In the genomic region with DNA sequence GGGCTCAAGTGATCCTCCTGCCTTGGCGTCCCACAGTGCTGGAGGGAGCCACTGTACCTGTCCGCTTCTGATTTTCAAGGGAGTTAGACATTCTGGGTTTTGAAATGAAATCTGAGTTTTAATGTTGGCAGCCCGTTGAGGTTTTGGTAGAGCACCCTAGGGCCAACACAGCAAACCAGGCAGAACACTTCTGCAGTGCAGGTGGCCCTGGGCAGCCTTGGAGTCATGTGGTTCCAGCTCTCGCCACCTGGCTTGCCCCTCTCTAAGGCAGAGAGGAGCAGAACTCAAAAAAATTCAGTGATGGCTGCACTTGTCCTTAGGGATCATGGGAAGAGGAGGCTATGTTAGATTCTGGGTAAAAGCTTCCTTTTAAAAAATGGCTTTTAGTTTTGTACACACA, we compare ENCODE assay signal across 15 cellular contexts.
DNase-seq lines count a peak whose midpoint lies in the region; ATAC-seq and TF ChIP-seq lines count a peak whose summit lies in the region.
"Had no signal": no experiment of that assay in that cellular context is flagged by ENCODE, and none has a peak within 500 bp of the region (broad histone marks: within the 10 kb centered on the region; RNA-seq: fewer than 3 reads in every experiment).

No MANE protein-coding gene starts in this region.

- POLR2A ChIA-PET in OCI-LY7 (lab: Charles Lee) = interaction anchor here (0.7 to 1.3 kb wide), 2 partner anchors 10 to 11 kb away, joined by 3 to 5 read pairs; no protein-coding TSS in a partner anchor

- peak; percentile 34 to 45 for ATAC-seq in stimulated activated naive B cell treated with anti-CD40 and anti-IgM and Interleukin-4, amounts not matched to agents 10 μg/mL and 1 μg/mL and 100 μg/mL, for 72 hours (replicated peaks)
- ATAC-seq in GM19324 (IDR thresholded peaks at IDR 0.05; ENCODE audit: low FRiP score, unreplicated experiment) = no peak

- H2AFZ ChIP-seq in mesenchymal stem cell (ENCODE audit: low read depth, low read length) (no peak overlapping the region), OCI-LY7 (ENCODE audit: low read length) (no peak overlapping the region)

- H2BK120ac ChIP-seq in mesenchymal stem cell (ENCODE audit: low read depth, low read length) = no peak overlapping the region

- H3K18ac ChIP-seq in mesenchymal stem cell (ENCODE audit: low read depth in 1 of 2, low read length in 2 of 2) = no peak overlapping the region

- no TSS peak for BruUV-seq in OCI-LY7 (replicated peaks; lab: Mats Ljungman, UMichigan)

- no peak overlapping the region for H2BK15ac ChIP-seq in mesenchymal stem cell (ENCODE audit: low read depth, poor library complexity, severe bottlenecking)

- H3K79me2 ChIP-seq in OCI-LY7 (ENCODE audit: insufficient read depth, low read depth, low read length) = no peaks in the 10 kb centered on the region

- H3K4me1 Mint-ChIP-seq in stimulated activated naive B cell treated with anti-CD40 and anti-IgM and Interleukin-4, amounts not matched to agents 10 μg/mL and 1 μg/mL and 100 μg/mL, for 72 hours = peaks cover 13 to 31% of the 10 kb centered on the region in 2 donors

- CTCF ChIA-PET in OCI-LY7 (lab: Charles Lee; ENCODE audit: unreplicated experiment) = interaction anchor here (1.1 kb wide), 1 partner anchor 77 kb away, joined by 3 read pairs; no protein-coding TSS in a partner anchor

- H2BK5ac ChIP-seq in mesenchymal stem cell (ENCODE audit: low read depth, low read length, poor library complexity, severe bottlenecking) = no peak overlapping the region

- peak overlapping the region; percentile 51 for H3K27ac Mint-ChIP-seq in stimulated activated naive B cell treated with anti-CD40 and anti-IgM and Interleukin-4, amounts not matched to agents 10 μg/mL and 1 μg/mL and 100 μg/mL, for 72 hours
- H3K27ac Mint-ChIP-seq: CD4-positive, alpha-beta T cell; HFFc6 had no signal

- no peak overlapping the region for H3K27ac ChIP-seq in BLaER1 treated with 17β-estradiol and CSF1 and Interleukin-3, amounts not matched to agents 10 nM and 100 nM
- peak overlapping the region; percentile 32 for H3K27ac ChIP-seq in mesenchymal stem cell (ENCODE audit: low read length, poor library complexity, severe bottlenecking)
- no peak overlapping the region for H3K27ac ChIP-seq in OCI-LY7 (ENCODE audit: low read depth, low read length, poor library complexity, severe bottlenecking)
- H3K27ac ChIP-seq: HL-60 had no signal

- no peak overlapping the region for H3K4me3 Mint-ChIP-seq in stimulated activated naive B cell treated with anti-CD40 and anti-IgM and Interleukin-4, amounts not matched to agents 10 μg/mL and 1 μg/mL and 100 μg/mL, for 72 hours
- H3K4me3 Mint-ChIP-seq: CD4-positive, alpha-beta T cell; HFFc6 had no signal

- H3K36me3 ChIP-seq in BLaER1 treated with 17β-estradiol and CSF1 and Interleukin-3, amounts not matched to agents 10 nM and 100 nM = no peaks in the 10 kb centered on the region
- H3K36me3 ChIP-seq in mesenchymal stem cell (ENCODE audit: control insufficient read depth in 1 of 2, insufficient read depth in 2 of 2, low read depth in 1 of 2, low read length in 2 of 2) = peaks cover 0 to 3% of the 10 kb centered on the region in 2 experiments
- no peaks in the 10 kb centered on the region for H3K36me3 ChIP-seq in OCI-LY7 (ENCODE audit: insufficient read depth, low read length)

- H3K4me2 ChIP-seq in BLaER1 treated with 17β-estradiol and CSF1 and Interleukin-3, amounts not matched to agents 10 nM and 100 nM = peak overlapping the region in 6 of 11 experiments; percentile 12 to 76 (median 42); a peak in 11 of 22 replicates
- H3K4me2 ChIP-seq in mesenchymal stem cell (ENCODE audit: low read length, poor library complexity, severe bottlenecking) (no peak overlapping the region), OCI-LY7 (ENCODE audit: low read length) (no peak overlapping the region)

- H3K23ac ChIP-seq in mesenchymal stem cell (ENCODE audit: low read length in 2 of 2) = no peak overlapping the region

- no peaks in the 10 kb centered on the region for H3K27me3 Mint-ChIP-seq in stimulated activated naive B cell treated with anti-CD40 and anti-IgM and Interleukin-4, amounts not matched to agents 10 μg/mL and 1 μg/mL and 100 μg/mL, for 72 hours
- H3K27me3 Mint-ChIP-seq: CD4-positive, alpha-beta T cell had no signal

- H3K36me3 Mint-ChIP-seq in stimulated activated naive B cell treated with anti-CD40 and anti-IgM and Interleukin-4, amounts not matched to agents 10 μg/mL and 1 μg/mL and 100 μg/mL, for 72 hours = peaks cover 3% of the 10 kb centered on the region in 2 donors

- peak; percentile 2 for DNase-seq in NCI-H69 (lab: John Stamatoyannopoulos, UW)
- DNase-seq in mesenchymal stem cell = no peak
- DNase-seq in stimulated activated naive B cell treated with anti-CD40 and anti-IgM and Interleukin-4, amounts not matched to agents 10 μg/mL and 1 μg/mL and 100 μg/mL, for 72 hours = no peak
- DNase-seq in OCI-LY7 (ENCODE audit: low spot score) = no peak
- no peak for DNase-seq in activated CD4-positive, alpha-beta T cell treated with anti-CD3 and anti-CD28 coated beads for 48 hours
- DNase-seq: Calu3; CD4-positive, alpha-beta T cell; DMS 273 treated with DMSO at 0.1 percent for 48 hours; GOT3; HCEC 1CT; HFFc6; KBM-7 had no signal

- TF ChIP-seq CTCF in OCI-LY7 (conservative IDR thresholded peaks at IDR 0.05; ENCODE audit: low read length) = no peak

- H4K8ac ChIP-seq in mesenchymal stem cell (ENCODE audit: low read length) = no peak overlapping the region

- H4K20me1 ChIP-seq in BLaER1 treated with 17β-estradiol and CSF1 and Interleukin-3, amounts not matched to agents 10 nM and 100 nM = peaks cover 0 to 64% (median 0%) of the 10 kb centered on the region in 11 experiments; a peak in 6 of 22 replicates
- H4K20me1 ChIP-seq in OCI-LY7 (ENCODE audit: insufficient read depth, low read length) = no peaks in the 10 kb centered on the region

- H3K9ac ChIP-seq in BLaER1 treated with 17β-estradiol and CSF1 and Interleukin-3, amounts not matched to agents 10 nM and 100 nM = no peak overlapping the region
- no peak overlapping the region for H3K9ac ChIP-seq in mesenchymal stem cell (ENCODE audit: low read length)

- no peaks in the 10 kb centered on the region for H3K9me2 ChIP-seq in OCI-LY7 (ENCODE audit: insufficient read depth, low read length)

- H3K4me3 ChIP-seq in BLaER1 treated with 17β-estradiol and CSF1 and Interleukin-3, amounts not matched to agents 10 nM and 100 nM = no peak overlapping the region
- H3K4me3 ChIP-seq in mesenchymal stem cell (ENCODE audit: insufficient read depth in 1 of 2, low read depth in 1 of 2, low read length in 2 of 2) = no peak overlapping the region
- H3K4me3 ChIP-seq in OCI-LY7 (ENCODE audit: low read depth, low read length, poor library complexity, severe bottlenecking) = no peak overlapping the region

- no peak overlapping the region for H4K91ac ChIP-seq in mesenchymal stem cell (ENCODE audit: low read length)

- peaks cover 15% of the 10 kb centered on the region for H3K79me1 ChIP-seq in mesenchymal stem cell (replicated peaks; ENCODE audit: low read length, poor library complexity, severe bottlenecking)

- H3K9me3 Mint-ChIP-seq in stimulated activated naive B cell treated with anti-CD40 and anti-IgM and Interleukin-4, amounts not matched to agents 10 μg/mL and 1 μg/mL and 100 μg/mL, for 72 hours = no peaks in the 10 kb centered on the region
- H3K9me3 Mint-ChIP-seq: CD4-positive, alpha-beta T cell; HFFc6 had no signal

- H3K9me3 ChIP-seq in BLaER1 treated with 17β-estradiol and CSF1 and Interleukin-3, amounts not matched to agents 10 nM and 100 nM (replicated peaks in 1 of 11) = peaks cover 0 to 2% (median 0%) of the 10 kb centered on the region in 11 experiments; a peak in 1 of 22 replicates
- H3K9me3 ChIP-seq in mesenchymal stem cell (ENCODE audit: control insufficient read depth, low read length) = no peaks in the 10 kb centered on the region
- no peaks in the 10 kb centered on the region for H3K9me3 ChIP-seq in OCI-LY7 (ENCODE audit: low read length)

- intact Hi-C loops in OCI-LY7 (cut with micrococcal nuclease; ENCODE audit: unreplicated experiment) = no loop called here

- WGBS in mesenchymal stem cell = 100% methylated on average over 3 of the region's 4 CpGs

- peak overlapping the region; percentile 95 for H2AK5ac ChIP-seq in mesenchymal stem cell (ENCODE audit: low read length, severe bottlenecking)

- H3K14ac ChIP-seq in mesenchymal stem cell (ENCODE audit: low read length in 2 of 2) = no peak overlapping the region

- no peak overlapping the region for H3K4ac ChIP-seq in mesenchymal stem cell (ENCODE audit: low read depth in 1 of 2, low read length in 2 of 2)

- H3K4me1 ChIP-seq in BLaER1 treated with 17β-estradiol and CSF1 and Interleukin-3, amounts not matched to agents 10 nM and 100 nM = peaks cover 0 to 32% (median 22%) of the 10 kb centered on the region in 10 experiments; a peak in 12 of 20 replicates
- H3K4me1 ChIP-seq in mesenchymal stem cell (ENCODE audit: control insufficient read depth, insufficient read depth, low read depth, low read length) = peaks cover 7% of the 10 kb centered on the region
- H3K4me1 ChIP-seq in OCI-LY7 (ENCODE audit: insufficient read depth, low read length, poor library complexity, severe bottlenecking) = no peaks in the 10 kb centered on the region

- no peak overlapping the region for H2BK12ac ChIP-seq in mesenchymal stem cell (ENCODE audit: low read length in 2 of 2)

- H3K27me3 ChIP-seq in BLaER1 treated with 17β-estradiol and CSF1 and Interleukin-3, amounts not matched to agents 10 nM and 100 nM = no peaks in the 10 kb centered on the region
- no peaks in the 10 kb centered on the region for H3K27me3 ChIP-seq in mesenchymal stem cell (ENCODE audit: control insufficient read depth in 1 of 2, insufficient read depth in 1 of 2, low read length in 2 of 2)

Comparison
In these comparisons a context has a peak if more than half of its experiments do, and no peak if none do; other contexts are left out.
1. H3K4me2 ChIP-seq: peak in BLaER1 treated with 17β-estradiol and CSF1 and Interleukin-3, amounts not matched to agents 10 nM and 100 nM (6 of 11); none in mesenchymal stem cell (single experiment) and OCI-LY7 (single experiment).